In the genomic region with DNA sequence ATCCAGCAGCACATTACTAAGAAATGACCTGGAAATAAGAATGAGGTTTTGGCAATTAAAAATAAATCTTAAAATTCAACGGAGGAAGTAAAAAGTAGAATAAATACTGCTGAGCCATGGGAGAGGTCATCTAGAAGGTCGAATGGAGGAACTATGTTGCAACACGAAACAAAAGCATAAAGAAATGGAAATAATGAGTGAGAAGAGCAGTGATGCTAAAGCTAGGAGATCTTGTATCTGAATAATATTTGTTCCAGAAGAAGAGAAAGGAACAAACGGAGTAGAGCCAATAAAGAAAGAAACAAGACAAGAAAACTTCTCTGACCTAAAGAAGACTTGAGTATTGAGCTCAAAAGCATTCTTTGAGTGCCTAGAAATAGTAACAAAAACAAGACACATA, we compare ENCODE assay signal across 21 cellular contexts. TPM values are rescaled to one million over a fixed set of nuclear protein-coding genes. Genes with fewer than 3 reads are reported as not detected.
"Had no signal": no experiment of that assay in that cellular context is flagged by ENCODE, and none has a peak within 500 bp of the region (broad histone marks: within the 10 kb centered on the region; RNA-seq: fewer than 3 reads in every experiment).

No MANE protein-coding gene starts in this region.

- H3K27me3 ChIP-seq: adrenal gland, upper lobe of right lung had no signal

- H3K9me3 ChIP-seq: adrenal gland, prostate gland, upper lobe of right lung had no signal

- H3K36me3 ChIP-seq: adrenal gland, prostate gland, upper lobe of right lung, WERI-Rb-1 had no signal

- H3K4me3 ChIP-seq: adrenal gland, prostate gland, upper lobe of right lung had no signal

- DNase-seq: activated CD4-positive, alpha-beta T cell treated with anti-CD3 and anti-CD28 coated beads for 1 hour; activated CD4-positive, alpha-beta T cell treated with anti-CD3 and anti-CD28 coated beads, Interleukin-2, amount 50 U/mL, for 1 hour; activated CD8-positive, alpha-beta T cell treated with anti-CD3 and anti-CD28 coated beads, Interleukin-2, amount 10 ng/mL, durations not matched to agents 7 days and 5 days; activated naive CD4-positive, alpha-beta T cell; activated T-cell treated with anti-CD3 and anti-CD28 coated beads, Interleukin-2, amount 50 U/mL, for 1 hour; adrenal gland; cerebellar nuclear complex; foreskin melanocyte; immature natural killer cell; kidney glomerular epithelial cell; left ventricle myocardium superior; midbrain; natural killer cell; stimulated activated CD4-positive, alpha-beta T cell treated with anti-CD3 and anti-CD28 coated beads, Interleukin-2, amount 100 ng/mL, for 48 hours; stimulated activated CD8-positive, alpha-beta memory T cell treated with anti-CD3 and anti-CD28 coated beads, Interleukin-4, amount 100 ng/mL, for 48 hours; stimulated activated naive B cell treated with anti-CD40 and anti-IgM and Interleukin-4, amounts not matched to agents 10 μg/mL and 1 μg/mL and 100 μg/mL, for 72 hours; T-cell; upper lobe of right lung; WERI-Rb-1 had no signal

- ATAC-seq: activated CD8-positive, alpha-beta T cell treated with anti-CD3 and anti-CD28 coated beads, Interleukin-2, amount 10 ng/mL, durations not matched to agents 7 days and 5 days; left ventricle myocardium superior; natural killer cell; stimulated activated naive B cell treated with anti-CD40 and anti-IgM and Interleukin-4, amounts not matched to agents 10 μg/mL and 1 μg/mL and 100 μg/mL, for 72 hours; T-cell; upper lobe of right lung had no signal

- H3K27ac ChIP-seq: adrenal gland, prostate gland, upper lobe of right lung, WERI-Rb-1 had no signal

- H3K4me1 ChIP-seq: adrenal gland, upper lobe of right lung had no signal

RNA-seq across cellular contexts. Expression of a gene that starts 6.6 kb away (rescaled TPM):
- total RNA-seq: temporal lobe had no signal

RNA-seq across cellular contexts. Expression of a gene that starts 34.6 kb away (rescaled TPM):
- total RNA-seq: activated CD8-positive, alpha-beta T cell treated with anti-CD3 and anti-CD28 coated beads, Interleukin-2, amount 10 ng/mL, durations not matched to agents 7 days and 5 days; left ventricle myocardium superior; natural killer cell had no signal

RNA-seq across cellular contexts. Expression of a gene that starts 48.0 kb away (rescaled TPM):
- total RNA-seq: left ventricle myocardium superior had no signal
